8 cellular contexts compared by ENCODE assay signal in genomic region chr13:79392882-79393563, GRCh38. TPM values are rescaled to one million over a fixed set of nuclear protein-coding genes. Genes with fewer than 3 reads are reported as not detected.
DNase-seq lines count a peak whose midpoint lies in the region; ATAC-seq and TF ChIP-seq lines count a peak whose summit lies in the region.

No MANE protein-coding gene starts in this region.

- no peak for TF ChIP-seq POLR2A in erythroblast (IDR thresholded peaks at IDR 0.05; ENCODE audit: low read length)

- peak overlapping the region; percentile 75 for H3K4me2 ChIP-seq in OCI-LY7 (ENCODE audit: low read length)

- peaks cover 98% of the 10 kb centered on the region for H3K79me2 ChIP-seq in OCI-LY7 (ENCODE audit: insufficient read depth, low read depth, low read length)

- ATAC-seq in activated CD8-positive, alpha-beta memory T cell treated with anti-CD3 and anti-CD28 coated beads, Interleukin-2, amount 10 ng/mL, durations not matched to agents 7 days and 5 days: peak; percentile 84
- ATAC-seq in HG02798 (IDR thresholded peaks at IDR 0.05; ENCODE audit: poor library complexity, unreplicated experiment): peak; percentile 61

- peaks cover 31% of the 10 kb centered on the region for H3K36me3 Mint-ChIP-seq in activated CD8-positive, alpha-beta memory T cell treated with anti-CD3 and anti-CD28 coated beads, Interleukin-2, amount 10 ng/mL, durations not matched to agents 7 days and 5 days

- POLR2A ChIA-PET in OCI-LY7 (lab: Charles Lee): interaction anchor here (1.5 to 1.9 kb wide), 2 partner anchors 15 to 60 kb away, joined by 3 to 4 read pairs; no protein-coding TSS in a partner anchor

- H4K20me1 ChIP-seq in OCI-LY7 (ENCODE audit: insufficient read depth, low read length): peaks cover 46% of the 10 kb centered on the region

- no TSS peak for BruUV-seq in OCI-LY7 (replicated peaks; lab: Mats Ljungman, UMichigan)

- H3K9me3 ChIP-seq in OCI-LY7 (ENCODE audit: low read length): peaks cover 27% of the 10 kb centered on the region

- H3K4me1 ChIP-seq in OCI-LY7 (ENCODE audit: insufficient read depth, low read length, poor library complexity, severe bottlenecking): peaks cover 47% of the 10 kb centered on the region

- intact Hi-C loops in OCI-LY7 (cut with micrococcal nuclease; ENCODE audit: unreplicated experiment): no loop called here

- DNase-seq in activated CD8-positive, alpha-beta memory T cell treated with anti-CD3 and anti-CD28 coated beads, Interleukin-2, amount 10 ng/mL, durations not matched to agents 7 days and 5 days: peak; percentile 60
- DNase-seq in activated CD8-positive, alpha-beta memory T cell treated with anti-CD3 and anti-CD28 coated beads, Interleukin-2, amount 50 U/mL, for 4 hours: no peak
- DNase-seq in OCI-LY7 (ENCODE audit: low spot score): no peak
- peak; percentile 33 to 37 for DNase-seq in erythroblast (lab: John Stamatoyannopoulos, UW)
- no peak for DNase-seq in hepatic stellate cell (ENCODE audit: low spot score)
- no peak for DNase-seq in SHP77 (lab: John Stamatoyannopoulos, UW)
- DNase-seq in mucosa of gallbladder (ENCODE audit: low spot score): no peak

- H3K4me1 Mint-ChIP-seq in activated CD8-positive, alpha-beta memory T cell treated with anti-CD3 and anti-CD28 coated beads, Interleukin-2, amount 10 ng/mL, durations not matched to agents 7 days and 5 days: peaks cover 55% of the 10 kb centered on the region

- CTCF ChIA-PET in activated CD8-positive, alpha-beta memory T cell treated with anti-CD3 and anti-CD28 coated beads, Interleukin-2, amount 10 ng/mL, durations not matched to agents 7 days and 5 days (lab: Charles Lee): interaction anchor here (0.6 to 2.8 kb wide), 8 partner anchors 10 to 147 kb away, joined by 3 to 13 read pairs (median 8); partner anchors contain the start of gene NDFIP2
- CTCF ChIA-PET in OCI-LY7 (lab: Charles Lee; ENCODE audit: unreplicated experiment): no interaction called here

- H3K9me3 Mint-ChIP-seq in activated CD8-positive, alpha-beta memory T cell treated with anti-CD3 and anti-CD28 coated beads, Interleukin-2, amount 10 ng/mL, durations not matched to agents 7 days and 5 days (ENCODE audit: low read depth): peaks cover 8% of the 10 kb centered on the region

- no peak overlapping the region for H2AFZ ChIP-seq in OCI-LY7 (ENCODE audit: low read length)

- no peak for TF ChIP-seq CTCF in OCI-LY7 (conservative IDR thresholded peaks at IDR 0.05; ENCODE audit: low read length)

- no peaks in the 10 kb centered on the region for H3K9me2 ChIP-seq in OCI-LY7 (ENCODE audit: insufficient read depth, low read length)

- H3K27me3 Mint-ChIP-seq in activated CD8-positive, alpha-beta memory T cell treated with anti-CD3 and anti-CD28 coated beads, Interleukin-2, amount 10 ng/mL, durations not matched to agents 7 days and 5 days: no peaks in the 10 kb centered on the region

- H3K27ac Mint-ChIP-seq in activated CD8-positive, alpha-beta memory T cell treated with anti-CD3 and anti-CD28 coated beads, Interleukin-2, amount 10 ng/mL, durations not matched to agents 7 days and 5 days: peak overlapping the region; percentile 67

- H3K27ac ChIP-seq in OCI-LY7 (ENCODE audit: low read depth, low read length, poor library complexity, severe bottlenecking): peak overlapping the region; percentile 67

- no peak overlapping the region for H3K4me3 ChIP-seq in OCI-LY7 (ENCODE audit: low read depth, low read length, poor library complexity, severe bottlenecking)

- peak overlapping the region; percentile 38 for H3K4me3 Mint-ChIP-seq in activated CD8-positive, alpha-beta memory T cell treated with anti-CD3 and anti-CD28 coated beads, Interleukin-2, amount 10 ng/mL, durations not matched to agents 7 days and 5 days

- H3K36me3 ChIP-seq in OCI-LY7 (ENCODE audit: insufficient read depth, low read length): peaks cover 87% of the 10 kb centered on the region

RNA-seq across cellular contexts. Expression of gene RBM26, which starts 13.0 kb away (rescaled TPM):
- total RNA-seq in activated CD8-positive, alpha-beta memory T cell treated with anti-CD3 and anti-CD28 coated beads, Interleukin-2, amount 10 ng/mL, durations not matched to agents 7 days and 5 days: 10 to 100 TPM; 65.2 to 66.0 TPM
- 44.1 and 46.1 TPM in 2 replicates for total RNA-seq in OCI-LY7 (2014; rRNA removed; shearing (Covaris generic))
- total RNA-seq in OCI-LY7 (2022) (85.2 and 91.6 TPM in 2 replicates), mucosa of gallbladder (29.7 TPM)

Comparison
In these comparisons a context has a peak if more than half of its experiments do, and no peak if none do; other contexts are left out.
1. DNase-seq: peak in activated CD8-positive, alpha-beta memory T cell treated with anti-CD3 and anti-CD28 coated beads, Interleukin-2, amount 10 ng/mL, durations not matched to agents 7 days and 5 days (single experiment) and erythroblast (2 of 2); none in activated CD8-positive, alpha-beta memory T cell treated with anti-CD3 and anti-CD28 coated beads, Interleukin-2, amount 50 U/mL, for 4 hours (single experiment), OCI-LY7 (single experiment), hepatic stellate cell (single experiment), SHP77 (0 of 2) and mucosa of gallbladder (single experiment).